14 cellular contexts compared by ENCODE assay signal in the genomic region with DNA sequence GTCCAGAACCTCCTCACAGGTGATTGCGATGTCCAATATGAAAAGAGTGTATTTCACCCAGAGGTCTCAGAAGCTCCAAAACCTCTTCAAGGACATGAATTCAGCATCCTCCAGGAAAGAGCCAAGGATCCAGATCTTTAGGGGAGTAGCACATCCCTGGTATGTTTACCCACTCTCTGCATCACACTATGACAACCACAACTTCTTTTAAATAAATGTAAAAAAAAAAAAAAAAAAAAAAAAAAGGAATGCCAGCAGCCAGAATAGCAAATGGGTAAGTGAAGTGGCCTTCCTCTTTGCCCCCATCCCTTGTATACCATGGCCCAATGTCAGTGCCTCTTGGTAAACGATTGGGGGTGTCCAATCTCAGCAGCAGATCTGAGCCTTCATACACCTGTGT.
"Had no signal": no experiment of that assay in that cellular context is flagged by ENCODE, and none has a peak within 500 bp of the region (broad histone marks: within the 10 kb centered on the region; RNA-seq: fewer than 3 reads in every experiment).

No MANE protein-coding gene starts in this region.

- H3K9ac ChIP-seq: neural progenitor cell had no signal

- H3K27ac ChIP-seq: neural progenitor cell, SK-N-MC, skin epidermis had no signal

- ATAC-seq: activated CD8-positive, alpha-beta T cell treated with anti-CD3 and anti-CD28 coated beads, Interleukin-2, amount 10 ng/mL, durations not matched to agents 7 days and 5 days; stimulated activated naive CD8-positive, alpha-beta T cell treated with anti-CD3 and anti-CD28 coated beads, Interleukin-15, Interleukin-2, amounts not matched to agents 100 U/mL and 50 U/mL, for 24 hours had no signal

- H3K36me3 ChIP-seq: neural progenitor cell had no signal

- H3K4me1 Mint-ChIP-seq: activated CD4-positive, alpha-beta T cell treated with anti-CD3 and anti-CD28 coated beads, Interleukin-2, amount 10 ng/mL, durations not matched to agents 24 days and 14 days; neural progenitor cell had no signal

- H3K4me2 ChIP-seq: neural progenitor cell had no signal

- H3K4me3 ChIP-seq: neural progenitor cell, SK-N-MC, skin epidermis had no signal

- H3K9me3 Mint-ChIP-seq: activated CD4-positive, alpha-beta T cell treated with anti-CD3 and anti-CD28 coated beads, Interleukin-2, amount 10 ng/mL, durations not matched to agents 24 days and 14 days; endodermal cell; neural progenitor cell had no signal

- H2AFZ ChIP-seq: neural progenitor cell had no signal

- H3K27me3 ChIP-seq: neural progenitor cell had no signal

- H3K4me3 Mint-ChIP-seq: activated CD4-positive, alpha-beta T cell treated with anti-CD3 and anti-CD28 coated beads, Interleukin-2, amount 10 ng/mL, durations not matched to agents 24 days and 14 days; activated CD8-positive, alpha-beta T cell treated with anti-CD3 and anti-CD28 coated beads, Interleukin-2, amount 10 ng/mL, durations not matched to agents 7 days and 5 days; activated naive CD8-positive, alpha-beta T cell; endodermal cell; neural progenitor cell had no signal

- DNase-seq: activated CD4-positive, alpha-beta T cell treated with anti-CD3 and anti-CD28 coated beads, Interleukin-2, amount 10 ng/mL, durations not matched to agents 24 days and 14 days; activated CD4-positive, CD25-positive, alpha-beta regulatory T cell; activated CD8-positive, alpha-beta memory T cell treated with anti-CD3 and anti-CD28 coated beads, Interleukin-2, amount 50 U/mL, for 4 hours; activated CD8-positive, alpha-beta T cell treated with anti-CD3 and anti-CD28 coated beads, Interleukin-2, amount 10 ng/mL, durations not matched to agents 7 days and 5 days; activated gamma-delta T cell treated with Interleukin-2 at 50 U/mL for 16 hours; amygdala; endodermal cell; stimulated activated CD4-positive, alpha-beta T cell treated with anti-CD3 and anti-CD28 coated beads, Interleukin-4, amount 100 ng/mL, for 24 hours; stimulated activated CD8-positive, alpha-beta memory T cell treated with anti-CD3 and anti-CD28 coated beads, Interleukin-4, amount 100 ng/mL, for 48 hours; stimulated activated naive CD8-positive, alpha-beta T cell treated with anti-CD3 and anti-CD28 coated beads, Interleukin-15, Interleukin-2, amounts not matched to agents 100 U/mL and 50 U/mL, for 24 hours had no signal

- H3K4me1 ChIP-seq: neural progenitor cell had no signal

- H3K27ac Mint-ChIP-seq: activated CD4-positive, alpha-beta T cell treated with anti-CD3 and anti-CD28 coated beads, Interleukin-2, amount 10 ng/mL, durations not matched to agents 24 days and 14 days; activated CD8-positive, alpha-beta T cell treated with anti-CD3 and anti-CD28 coated beads, Interleukin-2, amount 10 ng/mL, durations not matched to agents 7 days and 5 days; activated naive CD8-positive, alpha-beta T cell; endodermal cell had no signal

- H3K27me3 Mint-ChIP-seq: activated CD4-positive, alpha-beta T cell treated with anti-CD3 and anti-CD28 coated beads, Interleukin-2, amount 10 ng/mL, durations not matched to agents 24 days and 14 days; activated naive CD8-positive, alpha-beta T cell had no signal
